Comparison of ENCODE assay signal across 17 cellular contexts in genomic region chr4:14924080-14924916, GRCh38.
DNase-seq lines count a peak whose midpoint lies in the region; ATAC-seq, FAIRE-seq and TF ChIP-seq lines count a peak whose summit lies in the region.
"Had no signal": no experiment of that assay in that cellular context is flagged by ENCODE, and none has a peak within 500 bp of the region (broad histone marks: within the 10 kb centered on the region; RNA-seq: fewer than 3 reads in every experiment).

No MANE protein-coding gene starts in this region.

- H4K12ac ChIP-seq in trophoblast cell (ENCODE audit: low read depth, low read length), result no peak overlapping the region

- POLR2A ChIA-PET in CD4-positive, alpha-beta T cell (lab: Charles Lee), result interaction anchor here (0.7 to 1.4 kb wide), 3 partner anchors 47 to 79 kb away, joined by 3 to 7 read pairs (median 5); no protein-coding TSS in a partner anchor
- POLR2A ChIA-PET in activated CD8-positive, alpha-beta T cell treated with anti-CD3 and anti-CD28 coated beads for 36 hours (lab: Charles Lee), result no interaction called here

- no peaks in the 10 kb centered on the region for H3K4me1 Mint-ChIP-seq in CD4-positive, alpha-beta T cell (ENCODE audit: low read depth)
- no peaks in the 10 kb centered on the region for H3K4me1 Mint-ChIP-seq in activated CD8-positive, alpha-beta T cell treated with anti-CD3 and anti-CD28 coated beads for 36 hours (ENCODE audit: low read depth)
- no peaks in the 10 kb centered on the region for H3K4me1 Mint-ChIP-seq in memory B cell

- H3K36me3 Mint-ChIP-seq in CD4-positive, alpha-beta T cell (ENCODE audit: low read depth), result no peaks in the 10 kb centered on the region
- no peaks in the 10 kb centered on the region for H3K36me3 Mint-ChIP-seq in activated CD8-positive, alpha-beta T cell treated with anti-CD3 and anti-CD28 coated beads for 36 hours (ENCODE audit: low read depth)
- H3K36me3 Mint-ChIP-seq in memory B cell, result no peaks in the 10 kb centered on the region

- H2AFZ ChIP-seq in trophoblast cell (ENCODE audit: insufficient read depth, low read length, poor library complexity), result no peak overlapping the region

- FAIRE-seq in GM12892 (lab: Jason Lieb, UNC) (peak; percentile 85), frontal cortex (lab: Jason Lieb, UNC) (no peak)

- no peak for DNase-seq in CD4-positive, alpha-beta T cell
- DNase-seq in GM12892 (ENCODE audit: insufficient read length) (no peak), memory B cell (ENCODE audit: low spot score in 2 of 2) (no peak), trophoblast cell (no peak), frontal cortex (ENCODE audit: low spot score in 2 of 2) (no peak)
- no peak for DNase-seq in activated CD8-positive, alpha-beta T cell treated with anti-CD3 and anti-CD28 coated beads for 36 hours
- DNase-seq: activated CD4-positive, alpha-beta T cell treated with anti-CD3 and anti-CD28 coated beads for 4 hours; activated T-cell treated with anti-CD3 and anti-CD28 coated beads, Interleukin-2, amount 50 U/mL, for 24 hours; cerebellar nuclear complex; effector CD4-positive, alpha-beta T cell; glutamatergic neuron; Karpas-422; NCI-H774; pancreas; right lobe of liver had no signal

- no peak overlapping the region for H3K9ac ChIP-seq in trophoblast cell (ENCODE audit: low read length)

- no peaks in the 10 kb centered on the region for H3K9me3 ChIP-seq in CD4-positive, alpha-beta T cell (ENCODE audit: control insufficient read depth, low read length)
- no peaks in the 10 kb centered on the region for H3K9me3 ChIP-seq in trophoblast cell (ENCODE audit: insufficient read depth, low read depth, low read length)
- H3K9me3 ChIP-seq: pancreas, right lobe of liver had no signal

- no peaks in the 10 kb centered on the region for H3K79me2 ChIP-seq in trophoblast cell (ENCODE audit: control insufficient read depth, insufficient read depth, low read length, poor library complexity)

- H3K27me3 Mint-ChIP-seq in CD4-positive, alpha-beta T cell, result no peaks in the 10 kb centered on the region
- peaks cover 2% of the 10 kb centered on the region for H3K27me3 Mint-ChIP-seq in activated CD8-positive, alpha-beta T cell treated with anti-CD3 and anti-CD28 coated beads for 36 hours
- no peaks in the 10 kb centered on the region for H3K27me3 Mint-ChIP-seq in memory B cell
- H3K27me3 Mint-ChIP-seq: activated T-cell treated with anti-CD3 and anti-CD28 coated beads, Interleukin-2, amount 50 U/mL, for 24 hours had no signal

- H2AK5ac ChIP-seq in trophoblast cell (ENCODE audit: low read length), result no peak overlapping the region

- H3K27ac ChIP-seq in CD4-positive, alpha-beta T cell (ENCODE audit: low read depth, low read length), result no peak overlapping the region
- H3K27ac ChIP-seq in trophoblast cell (ENCODE audit: low read depth, low read length), result no peak overlapping the region
- H3K27ac ChIP-seq: pancreas, right lobe of liver, SK-N-MC had no signal

- CTCF ChIA-PET in CD4-positive, alpha-beta T cell (lab: Charles Lee), result no interaction called here
- CTCF ChIA-PET in activated CD8-positive, alpha-beta T cell treated with anti-CD3 and anti-CD28 coated beads for 36 hours (lab: Charles Lee), result no interaction called here

- no peak overlapping the region for H3K4me2 ChIP-seq in trophoblast cell (ENCODE audit: low read length)

- H3K27ac Mint-ChIP-seq in CD4-positive, alpha-beta T cell, result no peak overlapping the region
- H3K27ac Mint-ChIP-seq in activated CD8-positive, alpha-beta T cell treated with anti-CD3 and anti-CD28 coated beads for 36 hours, result no peak overlapping the region
- no peak overlapping the region for H3K27ac Mint-ChIP-seq in memory B cell
- H3K27ac Mint-ChIP-seq: activated T-cell treated with anti-CD3 and anti-CD28 coated beads, Interleukin-2, amount 50 U/mL, for 24 hours had no signal

- no peak overlapping the region for H3K4me3 Mint-ChIP-seq in CD4-positive, alpha-beta T cell
- no peak overlapping the region for H3K4me3 Mint-ChIP-seq in activated CD8-positive, alpha-beta T cell treated with anti-CD3 and anti-CD28 coated beads for 36 hours
- no peak overlapping the region for H3K4me3 Mint-ChIP-seq in memory B cell
- H3K4me3 Mint-ChIP-seq: activated T-cell treated with anti-CD3 and anti-CD28 coated beads, Interleukin-2, amount 50 U/mL, for 24 hours had no signal

- no peak for TF ChIP-seq CTCF in CD4-positive, alpha-beta T cell (IDR thresholded peaks at IDR 0.05)
- TF ChIP-seq CTCF in activated CD8-positive, alpha-beta T cell treated with anti-CD3 and anti-CD28 coated beads for 36 hours (IDR thresholded peaks at IDR 0.05), result no peak

- H3K79me1 ChIP-seq in trophoblast cell (ENCODE audit: low read length), result no peaks in the 10 kb centered on the region

- H3K36me3 ChIP-seq in trophoblast cell (ENCODE audit: control insufficient read depth in 1 of 2, insufficient read depth in 2 of 2, low read length in 2 of 2), result no peaks in the 10 kb centered on the region
- H3K36me3 ChIP-seq: pancreas, right lobe of liver had no signal

- no peaks in the 10 kb centered on the region for H3K4me1 ChIP-seq in trophoblast cell (ENCODE audit: control insufficient read depth in 1 of 2, insufficient read depth in 2 of 2, low read length in 2 of 2)
- H3K4me1 ChIP-seq: pancreas had no signal

- H3K4me3 ChIP-seq in trophoblast cell (ENCODE audit: low read depth, low read length), result no peak overlapping the region
- H3K4me3 ChIP-seq: pancreas, right lobe of liver, SK-N-MC had no signal

- no peak overlapping the region for H2BK120ac ChIP-seq in trophoblast cell (ENCODE audit: insufficient read depth, low read length, poor library complexity)

- H3K18ac ChIP-seq in trophoblast cell (ENCODE audit: low read length), result no peak overlapping the region

- H3K9me3 Mint-ChIP-seq in CD4-positive, alpha-beta T cell, result no peaks in the 10 kb centered on the region
- no peaks in the 10 kb centered on the region for H3K9me3 Mint-ChIP-seq in activated CD8-positive, alpha-beta T cell treated with anti-CD3 and anti-CD28 coated beads for 36 hours
- H3K9me3 Mint-ChIP-seq in memory B cell, result no peaks in the 10 kb centered on the region
- H3K9me3 Mint-ChIP-seq: activated T-cell treated with anti-CD3 and anti-CD28 coated beads, Interleukin-2, amount 50 U/mL, for 24 hours had no signal

- peak; percentile 37 for ATAC-seq in CD4-positive, alpha-beta T cell (ENCODE audit: poor library complexity)
- ATAC-seq in activated CD8-positive, alpha-beta T cell treated with anti-CD3 and anti-CD28 coated beads for 36 hours, result peak; percentile 55
- ATAC-seq in memory B cell (ENCODE audit: low read depth), result peak; percentile 27
- no peak for ATAC-seq in activated CD4-positive, CD25-positive, alpha-beta regulatory T cell treated with anti-CD3 and anti-CD28 coated beads, Interleukin-2, amount 50 U/mL, for 24 hours
- ATAC-seq: pancreas, right lobe of liver had no signal

- H4K91ac ChIP-seq in trophoblast cell (ENCODE audit: low read depth, low read length), result no peak overlapping the region

- no peak overlapping the region for H2BK5ac ChIP-seq in trophoblast cell (ENCODE audit: low read depth, low read length, poor library complexity)

- H3K23ac ChIP-seq in trophoblast cell (ENCODE audit: low read length), result no peak overlapping the region

- H3K4ac ChIP-seq in trophoblast cell (ENCODE audit: low read depth, low read length), result no peak overlapping the region

- H3K14ac ChIP-seq in trophoblast cell (ENCODE audit: low read length), result no peak overlapping the region

- intact Hi-C loops in CD4-positive, alpha-beta T cell (cut with DNase I, micrococcal nuclease), result loop anchor here in 1 of 2 experiments (2.0 kb wide), 1 partner anchor 79 kb away; the partner anchor contains the start of gene CPEB2
- intact Hi-C loops in activated CD8-positive, alpha-beta T cell treated with anti-CD3 and anti-CD28 coated beads for 36 hours (cut with micrococcal nuclease), result loop anchor here (5.0 to 10.0 kb wide), 2 partner anchors 67 to 81 kb away; partner anchors contain the start of gene CPEB2

- no peak for TF ChIP-seq POLR2A in GM12892 (IDR thresholded peaks at IDR 0.05; ENCODE audit: low read depth, low read length)

- WGBS in trophoblast cell (ENCODE audit: extremely low coverage, insufficient coverage, insufficient read length), result no CpG with 5 or more reads among the region's 4 CpGs

- no peak overlapping the region for H4K8ac ChIP-seq in trophoblast cell (ENCODE audit: low read depth, low read length)

- H3K27me3 ChIP-seq in CD4-positive, alpha-beta T cell (ENCODE audit: control insufficient read depth, insufficient read depth, low read length), result no peaks in the 10 kb centered on the region
- no peaks in the 10 kb centered on the region for H3K27me3 ChIP-seq in trophoblast cell (ENCODE audit: insufficient read depth, low read length)
- H3K27me3 ChIP-seq: pancreas, right lobe of liver had no signal

- H2BK12ac ChIP-seq in trophoblast cell (ENCODE audit: low read length), result no peak overlapping the region

Comparison
In these comparisons a context has a peak if more than half of its experiments do, and no peak if none do; other contexts are left out.
1. ATAC-seq: peak in CD4-positive, alpha-beta T cell (single experiment), activated CD8-positive, alpha-beta T cell treated with anti-CD3 and anti-CD28 coated beads for 36 hours (single experiment) and memory B cell (single experiment); none in activated CD4-positive, CD25-positive, alpha-beta regulatory T cell treated with anti-CD3 and anti-CD28 coated beads, Interleukin-2, amount 50 U/mL, for 24 hours (0 of 2).